ENCODE assay signal across 1 cellular context in the genomic region with DNA sequence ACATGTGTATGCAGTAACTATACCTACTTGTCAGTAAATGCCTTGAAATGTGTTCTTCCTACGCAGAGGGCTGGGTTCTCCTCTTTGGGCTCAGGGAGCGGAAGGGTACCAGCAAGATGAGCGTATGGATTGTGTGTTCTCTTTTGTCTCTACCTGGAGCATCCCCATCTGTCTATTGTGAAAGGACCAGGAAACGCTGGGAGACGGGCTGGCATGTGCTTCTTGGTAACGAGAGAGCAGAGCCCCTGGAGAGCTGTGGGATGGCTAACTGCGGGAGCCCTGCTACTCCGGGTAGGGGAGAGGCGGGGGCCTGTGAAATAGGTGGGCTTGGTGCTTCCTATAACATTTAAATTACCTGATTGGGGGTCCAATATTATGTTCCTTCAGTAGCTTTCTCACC.
TF ChIP-seq lines count a peak whose summit lies in the region.

No MANE protein-coding gene starts in this region.

TF ChIP-seq in SK-N-SH, 30 proteins besides CTCF, POLR2A, EP300 and RAD21 (continued from another document):
- TF ChIP-seq, protein P1, sequence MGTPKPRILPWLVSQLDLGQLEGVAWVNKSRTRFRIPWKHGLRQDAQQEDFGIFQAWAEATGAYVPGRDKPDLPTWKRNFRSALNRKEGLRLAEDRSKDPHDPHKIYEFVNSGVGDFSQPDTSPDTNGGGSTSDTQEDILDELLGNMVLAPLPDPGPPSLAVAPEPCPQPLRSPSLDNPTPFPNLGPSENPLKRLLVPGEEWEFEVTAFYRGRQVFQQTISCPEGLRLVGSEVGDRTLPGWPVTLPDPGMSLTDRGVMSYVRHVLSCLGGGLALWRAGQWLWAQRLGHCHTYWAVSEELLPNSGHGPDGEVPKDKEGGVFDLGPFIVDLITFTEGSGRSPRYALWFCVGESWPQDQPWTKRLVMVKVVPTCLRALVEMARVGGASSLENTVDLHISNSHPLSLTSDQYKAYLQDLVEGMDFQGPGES (IDR thresholded peaks at IDR 0.05; ENCODE audit: low read depth, low read length) = no peak
- no peak for TF ChIP-seq RFX5 (IDR thresholded peaks at IDR 0.05; ENCODE audit: low read length)
